ENCODE assay signal across 11 cellular contexts in genomic region chr9:130962418-130963316, GRCh38. TPM values are rescaled to one million over a fixed set of nuclear protein-coding genes. Genes with fewer than 3 reads are reported as not detected.
DNase-seq lines count a peak whose midpoint lies in the region; ATAC-seq and TF ChIP-seq lines count a peak whose summit lies in the region.
"Had no signal": no experiment of that assay in that cellular context is flagged by ENCODE, and none has a peak within 500 bp of the region (broad histone marks: within the 10 kb centered on the region; RNA-seq: fewer than 3 reads in every experiment).

No MANE protein-coding gene starts in this region.

- H3K36me3 ChIP-seq in SJCRH30 (no peaks in the 10 kb centered on the region), fibroblast of lung (ENCODE audit: control insufficient read depth, insufficient read depth, low read length) (no peaks in the 10 kb centered on the region)

- peak overlapping the region; percentile 74 for H3K4me2 ChIP-seq in fibroblast of lung (ENCODE audit: extremely low read depth, insufficient read depth, low read length)

- H3K27ac Mint-ChIP-seq in endothelial cell (ENCODE audit: unreplicated experiment): no peak overlapping the region
- H3K27ac Mint-ChIP-seq: activated T-cell treated with anti-CD3 and anti-CD28 coated beads, Interleukin-2, amount 50 U/mL, for 24 hours; stimulated activated memory B cell treated with anti-CD40 and anti-IgM and Interleukin-4, amounts not matched to agents 10 μg/mL and 1 μg/mL and 100 μg/mL, for 72 hours had no signal

- no peak overlapping the region for H2AFZ ChIP-seq in fibroblast of lung (ENCODE audit: low read length)

- H3K4me3 ChIP-seq in SJCRH30 (no peak overlapping the region), fibroblast of lung (replicated peaks in 1 of 4; ENCODE audit: control extremely low read depth in 1 of 4, insufficient read depth in 1 of 4, low read depth in 3 of 4, low read length in 4 of 4) (no peak overlapping the region)

- H3K4me1 Mint-ChIP-seq in endothelial cell (ENCODE audit: unreplicated experiment): no peaks in the 10 kb centered on the region
- H3K4me1 Mint-ChIP-seq: stimulated activated memory B cell treated with anti-CD40 and anti-IgM and Interleukin-4, amounts not matched to agents 10 μg/mL and 1 μg/mL and 100 μg/mL, for 72 hours had no signal

- no peaks in the 10 kb centered on the region for H3K79me2 ChIP-seq in fibroblast of lung (ENCODE audit: control insufficient read depth, insufficient read depth, low read length)

- peaks cover 4% of the 10 kb centered on the region for H3K27me3 Mint-ChIP-seq in endothelial cell (ENCODE audit: unreplicated experiment)
- H3K27me3 Mint-ChIP-seq: activated T-cell treated with anti-CD3 and anti-CD28 coated beads, Interleukin-2, amount 50 U/mL, for 24 hours had no signal

- no peak overlapping the region for H3K4me3 Mint-ChIP-seq in endothelial cell (ENCODE audit: unreplicated experiment)
- H3K4me3 Mint-ChIP-seq: activated T-cell treated with anti-CD3 and anti-CD28 coated beads, Interleukin-2, amount 50 U/mL, for 24 hours; stimulated activated memory B cell treated with anti-CD40 and anti-IgM and Interleukin-4, amounts not matched to agents 10 μg/mL and 1 μg/mL and 100 μg/mL, for 72 hours had no signal

- peak; percentile 79 for DNase-seq in GM04503 (ENCODE audit: low read depth)
- peak; percentile 72 to 80 for DNase-seq in SJCRH30
- DNase-seq in fibroblast of lung (ENCODE audit: low read depth in 2 of 2): peak; percentile 93 to 98
- peak; percentile 79 for DNase-seq in pulmonary artery endothelial cell (ENCODE audit: low read depth, low spot score)
- no peak for DNase-seq in superior temporal gyrus (ENCODE audit: extremely low spot score)
- no peak for DNase-seq in NOMO-1 (lab: John Stamatoyannopoulos, UW; ENCODE audit: unreplicated experiment in 2 of 2)
- DNase-seq in endothelial cell (ENCODE audit: low spot score): no peak
- DNase-seq: activated T-cell treated with anti-CD3 and anti-CD28 coated beads, Interleukin-2, amount 50 U/mL, for 24 hours; KG1 had no signal

- peaks cover 5% of the 10 kb centered on the region for H3K9me3 Mint-ChIP-seq in endothelial cell (ENCODE audit: unreplicated experiment)

- no peak for ATAC-seq in HG02884 (IDR thresholded peaks at IDR 0.05; ENCODE audit: unreplicated experiment)
- ATAC-seq: stimulated activated memory B cell treated with anti-CD40 and anti-IgM and Interleukin-4, amounts not matched to agents 10 μg/mL and 1 μg/mL and 100 μg/mL, for 72 hours had no signal

- H3K27me3 ChIP-seq in SJCRH30: no peaks in the 10 kb centered on the region
- no peaks in the 10 kb centered on the region for H3K27me3 ChIP-seq in fibroblast of lung (ENCODE audit: control insufficient read depth, insufficient read depth, low read length)

- H3K4me1 ChIP-seq in SJCRH30 (peaks cover 18% of the 10 kb centered on the region), fibroblast of lung (ENCODE audit: control insufficient read depth, extremely low read depth, insufficient read depth, low read length) (peaks cover 12% of the 10 kb centered on the region)

- H3K9me3 ChIP-seq in SJCRH30 (replicated peaks): peaks cover 8% of the 10 kb centered on the region; the same call in 1 of the 2 replicates
- no peaks in the 10 kb centered on the region for H3K9me3 ChIP-seq in fibroblast of lung (ENCODE audit: control insufficient read depth, insufficient read depth, low read depth, low read length)

- peaks cover 4% of the 10 kb centered on the region for H3K36me3 Mint-ChIP-seq in endothelial cell (ENCODE audit: low read depth, unreplicated experiment)

- TF ChIP-seq CTCF in fibroblast of lung (conservative IDR thresholded peaks at IDR 0.05 in 1 of 2, IDR thresholded peaks at IDR 0.05 in 1 of 2; ENCODE audit: low read depth in 1 of 2, low read length in 2 of 2): no peak
- no peak for TF ChIP-seq CTCF in endothelial cell (IDR thresholded peaks at IDR 0.05; ENCODE audit: unreplicated experiment)

- H3K27ac ChIP-seq in SJCRH30: peak overlapping the region; percentile 22; the same call in 1 of the 2 replicates
- peak overlapping the region; percentile 73 for H3K27ac ChIP-seq in fibroblast of lung (ENCODE audit: insufficient read depth, low read length)

- H4K20me1 ChIP-seq in fibroblast of lung (ENCODE audit: control insufficient read depth, extremely low read depth, insufficient read depth, low read length): no peaks in the 10 kb centered on the region

- peak overlapping the region; percentile 20 for H3K9ac ChIP-seq in fibroblast of lung (ENCODE audit: insufficient read depth, low read length)

RNA-seq across cellular contexts. Expression of gene FIBCD1, which starts 23.6 kb away (rescaled TPM):
- total RNA-seq in SJCRH30 (2014; rRNA removed; shearing (Covaris generic)): 2.8 TPM in 1 of 2 replicates, not detected in the other
- total RNA-seq in fibroblast of lung (7.3 and 9.8 TPM in 2 replicates), pulmonary artery endothelial cell (not detected in 2 replicates), endothelial cell (ENCODE audit: unreplicated experiment) (0.33 TPM)
- 7.2 and 28.0 TPM in 2 replicates for polyA plus RNA-seq in fibroblast of lung
- 24.8 and 66.0 TPM in 2 replicates for polyA plus RNA-seq in fibroblast of lung (2012)
- 5.4 and 39.7 TPM in 2 replicates for polyA minus RNA-seq in fibroblast of lung (ENCODE audit: low replicate concordance)

RNA-seq across cellular contexts. Expression of gene LAMC3, which starts 46.3 kb away (rescaled TPM):
- total RNA-seq in SJCRH30 (2014; rRNA removed; shearing (Covaris generic)): not detected in 2 replicates
- under 0.01 and 0.17 TPM in 2 replicates for total RNA-seq in fibroblast of lung
- polyA plus RNA-seq in fibroblast of lung: 0.02 and 1.4 TPM in 2 replicates
- polyA plus RNA-seq in fibroblast of lung (2012): 3.7 TPM in 1 of 2 replicates, not detected in the other
- 0.15 and 1.4 TPM in 2 replicates for polyA minus RNA-seq in fibroblast of lung (ENCODE audit: low replicate concordance)
- total RNA-seq in pulmonary artery endothelial cell: 0.07 TPM in 1 of 2 replicates, not detected in the other
- 30.1 TPM for total RNA-seq in endothelial cell (ENCODE audit: unreplicated experiment)

Comparison
In these comparisons a context has a peak if more than half of its experiments do, and no peak if none do; other contexts are left out.
1. DNase-seq: peak in GM04503 (single experiment), SJCRH30 (2 of 2), fibroblast of lung (2 of 2) and pulmonary artery endothelial cell (single experiment); none in superior temporal gyrus (single experiment), NOMO-1 (0 of 2) and endothelial cell (single experiment).
2. RNA of gene LAMC3, which starts 46.3 kb away (total RNA-seq): 30.1 TPM in endothelial cell (single experiment); under 0.01 to 0.17 TPM in fibroblast of lung, not detected in SJCRH30 and 0.07 TPM in pulmonary artery endothelial cell; every median in the first group is over 10 times any median in the second.